Comparison of ENCODE assay signal across 28 cellular contexts in the genomic region with DNA sequence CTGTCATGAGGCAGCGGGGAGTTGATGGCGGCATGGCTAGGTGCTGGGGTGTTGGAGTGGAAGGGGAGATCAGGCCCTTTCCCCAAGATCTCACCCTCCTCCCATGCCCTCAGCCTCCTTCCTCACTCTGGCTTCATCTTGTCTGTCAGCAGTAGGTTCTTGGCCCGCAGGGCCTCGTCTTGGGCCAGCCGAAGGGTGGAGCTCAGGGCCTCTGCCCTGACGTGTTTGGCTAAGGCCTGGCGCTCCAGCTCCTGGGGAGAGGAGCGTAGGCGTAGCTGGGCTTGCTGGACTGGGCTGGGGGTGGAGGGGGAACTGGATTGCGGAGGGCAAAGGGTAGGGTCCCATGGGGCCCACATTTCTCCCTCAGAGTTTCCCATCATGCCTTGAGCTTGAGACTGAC. TPM values are rescaled to one million over a fixed set of nuclear protein-coding genes. Genes with fewer than 3 reads are reported as not detected.
"Had no signal": no experiment of that assay in that cellular context is flagged by ENCODE, and none has a peak within 500 bp of the region (broad histone marks: within the 10 kb centered on the region; RNA-seq: fewer than 3 reads in every experiment).

No MANE protein-coding gene starts in this region.

- H3K4me3 Mint-ChIP-seq: activated CD4-positive, alpha-beta memory T cell treated with anti-CD3 and anti-CD28 coated beads for 36 hours; activated naive CD4-positive, alpha-beta T cell treated with anti-CD3 and anti-CD28 coated beads for 36 hours; activated T-cell treated with anti-CD3 and anti-CD28 coated beads, Interleukin-2, amount 50 U/mL, for 4 hours; activated T-helper 1 cell treated with anti-CD3 and anti-CD28 coated beads, Interleukin-12 subunit alpha, Interleukin-12 subunit beta, Interleukin-2, Interleukin-4 antibody, amounts not matched to agents 30 ng/mL and 10 ng/mL and 1 ng/mL, durations not matched to agents 14 hours and 24 hours and 36 hours; T-helper 2 cell treated with Interferon-gamma antibody and Interleukin-4, amounts not matched to agents 5 μg/mL and 100 μg/mL, for 36 hours had no signal

- ATAC-seq: activated naive CD4-positive, alpha-beta T cell treated with anti-CD3 and anti-CD28 coated beads, Interleukin-2, amount 50 U/mL, for 72 hours; activated T-cell treated with anti-CD3 and anti-CD28 coated beads, Interleukin-2, amount 50 U/mL, for 4 hours; body of pancreas; Right ventricle myocardium inferior had no signal

- H3K4me1 ChIP-seq: adrenal gland, body of pancreas, breast epithelium, Peyer's patch had no signal

- H3K27ac Mint-ChIP-seq: activated CD4-positive, alpha-beta memory T cell treated with anti-CD3 and anti-CD28 coated beads for 36 hours; activated naive CD4-positive, alpha-beta T cell treated with anti-CD3 and anti-CD28 coated beads for 36 hours; activated naive CD4-positive, alpha-beta T cell treated with anti-CD3 and anti-CD28 coated beads, Interleukin-2, amount 50 U/mL, for 72 hours; activated T-helper 1 cell treated with anti-CD3 and anti-CD28 coated beads, Interleukin-12 subunit alpha, Interleukin-12 subunit beta, Interleukin-2, Interleukin-4 antibody, amounts not matched to agents 30 ng/mL and 10 ng/mL and 1 ng/mL, durations not matched to agents 14 hours and 24 hours and 36 hours; T-helper 2 cell treated with Interferon-gamma antibody and Interleukin-4, amounts not matched to agents 5 μg/mL and 100 μg/mL, for 36 hours had no signal

- H3K36me3 ChIP-seq: adrenal gland, breast epithelium, Peyer's patch had no signal

- H3K27ac ChIP-seq: adrenal gland, body of pancreas, breast epithelium, Peyer's patch had no signal

- DNase-seq: activated CD4-positive, alpha-beta memory T cell treated with anti-CD3 and anti-CD28 coated beads for 36 hours; activated CD4-positive, alpha-beta T cell treated with anti-CD3 and anti-CD28 coated beads, Interleukin-2, amount 50 U/mL, for 1 hour; activated CD8-positive, alpha-beta memory T cell treated with anti-CD3 and anti-CD28 coated beads, Interleukin-2, amount 50 U/mL, for 4 hours; activated gamma-delta T cell treated with Interleukin-2 at 50 U/mL for 16 hours; activated naive CD4-positive, alpha-beta T cell treated with anti-CD3 and anti-CD28 coated beads for 36 hours; activated T-cell treated with anti-CD3 and anti-CD28 coated beads for 4 hours; activated T-cell treated with anti-CD3 and anti-CD28 coated beads, Interleukin-2, amount 50 U/mL, for 4 hours; adrenal gland; body of pancreas; NCI-H1105 treated with DMSO at 0.1 percent for 48 hours; NCI-H1436; NCI-H1694; NCI-H1930; NCI-H345; NCI-H524 treated with DMSO at 0.1 percent for 48 hours; Peyer's patch; RPMI8226; SIG-M5 had no signal

- H3K4me3 ChIP-seq: adrenal gland, body of pancreas, breast epithelium, Peyer's patch had no signal

- H3K9me3 ChIP-seq: adrenal gland, body of pancreas, breast epithelium, Peyer's patch had no signal

- H3K27me3 Mint-ChIP-seq: activated CD4-positive, alpha-beta memory T cell treated with anti-CD3 and anti-CD28 coated beads for 36 hours had no signal

- H3K9me3 Mint-ChIP-seq: activated CD4-positive, alpha-beta memory T cell treated with anti-CD3 and anti-CD28 coated beads for 36 hours; activated naive CD4-positive, alpha-beta T cell treated with anti-CD3 and anti-CD28 coated beads for 36 hours; activated naive CD4-positive, alpha-beta T cell treated with anti-CD3 and anti-CD28 coated beads, Interleukin-2, amount 50 U/mL, for 72 hours; activated T-cell treated with anti-CD3 and anti-CD28 coated beads, Interleukin-2, amount 50 U/mL, for 4 hours; activated T-helper 1 cell treated with anti-CD3 and anti-CD28 coated beads, Interleukin-12 subunit alpha, Interleukin-12 subunit beta, Interleukin-2, Interleukin-4 antibody, amounts not matched to agents 30 ng/mL and 10 ng/mL and 1 ng/mL, durations not matched to agents 14 hours and 24 hours and 36 hours; T-helper 2 cell treated with Interferon-gamma antibody and Interleukin-4, amounts not matched to agents 5 μg/mL and 100 μg/mL, for 36 hours had no signal

- FAIRE-seq: astrocyte, TTC549 had no signal

- H3K36me3 Mint-ChIP-seq: activated CD4-positive, alpha-beta memory T cell treated with anti-CD3 and anti-CD28 coated beads for 36 hours; activated naive CD4-positive, alpha-beta T cell treated with anti-CD3 and anti-CD28 coated beads, Interleukin-2, amount 50 U/mL, for 72 hours had no signal

- H3K27me3 ChIP-seq: adrenal gland, body of pancreas, breast epithelium, Peyer's patch had no signal

RNA-seq across cellular contexts. Expression of gene TSKS, which starts 23.2 kb away (rescaled TPM):
- total RNA-seq: astrocyte, M059J, NCI-H460, Peyer's patch, SK-MEL-5 had no signal
